ENCODE assay signal across 19 cellular contexts in the genomic region with DNA sequence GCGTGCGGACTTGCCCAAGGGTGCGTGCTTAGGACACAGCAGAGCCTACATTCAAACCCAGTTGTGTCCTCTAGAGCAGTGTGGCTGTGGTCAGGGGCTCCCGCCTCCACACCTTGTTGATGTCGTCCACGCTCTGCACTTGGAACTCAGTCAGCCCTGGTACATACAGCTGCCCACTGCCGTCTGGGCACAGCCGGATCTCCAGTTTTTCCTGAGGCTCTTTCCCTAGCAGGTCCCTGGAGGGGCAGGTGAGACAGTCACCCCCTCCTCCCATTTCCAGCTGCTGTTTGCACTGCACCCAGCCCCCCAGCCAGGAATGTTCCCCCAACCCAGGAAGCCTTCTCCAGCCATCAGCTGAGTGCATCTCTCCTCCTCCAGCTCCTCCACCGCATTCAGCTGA. TPM values are rescaled to one million over a fixed set of nuclear protein-coding genes. Genes with fewer than 3 reads are reported as not detected.
DNase-seq lines count a peak whose midpoint lies in the region; ATAC-seq and TF ChIP-seq lines count a peak whose summit lies in the region.
"Had no signal": no experiment of that assay in that cellular context is flagged by ENCODE, and none has a peak within 500 bp of the region (broad histone marks: within the 10 kb centered on the region; RNA-seq: fewer than 3 reads in every experiment).

No MANE protein-coding gene starts in this region.

- H3K27me3 ChIP-seq in lower lobe of right lung (ENCODE audit: low read depth) = no peaks in the 10 kb centered on the region
- H3K27me3 ChIP-seq: BE2C had no signal

- no peak for ATAC-seq in Right ventricle myocardium inferior
- ATAC-seq in left ventricle myocardium superior = no peak
- ATAC-seq in lower lobe of right lung = no peak
- no peak for ATAC-seq in HG02588 (IDR thresholded peaks at IDR 0.05; ENCODE audit: unreplicated experiment)
- ATAC-seq: HepG2 had no signal

- H3K27ac ChIP-seq in angular gyrus (ENCODE audit: low read depth, low read length) (peak overlapping the region; percentile 22), lower lobe of right lung (no peak overlapping the region), caudate nucleus (ENCODE audit: low read depth, low read length) (no peak overlapping the region)
- H3K27ac ChIP-seq: KMS-11 had no signal

- H3K4me3 ChIP-seq in lower lobe of right lung = no peak overlapping the region

- peaks cover 12% of the 10 kb centered on the region for H3K4me1 ChIP-seq in lower lobe of right lung

- DNase-seq in Right ventricle myocardium inferior (ENCODE audit: missing footprints) = peak; percentile 34
- DNase-seq in left ventricle myocardium superior = no peak
- DNase-seq in lower lobe of right lung = peak; percentile 30
- no peak for DNase-seq in caudate nucleus (lab: John Stamatoyannopoulos, UW)
- no peak for DNase-seq in HuH-7.5 (ENCODE audit: low spot score)
- DNase-seq: CD4-positive, CD25-positive, alpha-beta regulatory T cell; COR-L47; DND-41; HFFc6; NCI-H1436; NCI-H1930; NCI-H526; SHP77; SK-N-SH had no signal

- intact Hi-C loops in Right ventricle myocardium inferior (cut with DNase I) = no loop called here
- intact Hi-C loops in left ventricle myocardium superior (cut with micrococcal nuclease) = no loop called here
- intact Hi-C loops in lower lobe of right lung (cut with DNase I) = no loop called here

- H3K9me3 ChIP-seq in lower lobe of right lung = no peaks in the 10 kb centered on the region
- H3K9me3 ChIP-seq: BE2C, SK-N-SH had no signal

- H3K36me3 ChIP-seq in lower lobe of right lung = peaks cover 72% of the 10 kb centered on the region

- no peak for TF ChIP-seq CTCF in lower lobe of right lung (IDR thresholded peaks at IDR 0.05)

RNA-seq across cellular contexts. Expression of gene KATNB1, which starts 25.7 kb away (rescaled TPM):
- total RNA-seq in Right ventricle myocardium inferior (8.5 TPM), left ventricle myocardium superior (9.3 TPM), lower lobe of right lung (18.0 TPM)

RNA-seq across cellular contexts. Expression of gene KIFC3, which starts 41.0 kb away (rescaled TPM):
- total RNA-seq in Right ventricle myocardium inferior = 55.3 TPM
- total RNA-seq in left ventricle myocardium superior = 52.6 TPM
- total RNA-seq in lower lobe of right lung = 70.9 TPM

Comparison
In these comparisons a context has a peak if more than half of its experiments do, and no peak if none do; other contexts are left out.
1. DNase-seq: peak in Right ventricle myocardium inferior (single experiment) and lower lobe of right lung (single experiment); none in left ventricle myocardium superior (single experiment), caudate nucleus (0 of 61) and HuH-7.5 (single experiment).